18 cellular contexts compared by ENCODE assay signal in the genomic region with DNA sequence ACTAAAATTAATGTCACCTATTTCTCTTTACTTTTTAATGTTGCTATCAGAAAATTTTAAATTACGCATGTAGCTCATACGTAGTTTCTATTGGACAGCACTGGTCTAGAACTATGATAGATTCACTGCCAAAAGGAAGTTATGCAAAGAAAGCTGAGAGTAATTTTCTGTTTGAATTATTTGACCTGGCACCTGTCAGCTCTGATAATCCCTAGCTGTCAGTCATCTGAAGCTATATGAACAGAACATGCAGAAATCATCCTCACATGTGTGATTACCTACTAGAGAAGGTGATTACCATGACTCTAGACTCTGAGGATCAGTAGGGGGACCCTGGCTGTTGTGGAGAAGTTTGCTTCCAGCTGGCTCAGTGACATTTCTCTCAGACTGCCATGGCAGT. TPM values are rescaled to one million over a fixed set of nuclear protein-coding genes. Genes with fewer than 3 reads are reported as not detected.
DNase-seq lines count a peak whose midpoint lies in the region; ATAC-seq, FAIRE-seq and TF ChIP-seq lines count a peak whose summit lies in the region.
"Had no signal": no experiment of that assay in that cellular context is flagged by ENCODE, and none has a peak within 500 bp of the region (broad histone marks: within the 10 kb centered on the region; RNA-seq: fewer than 3 reads in every experiment).

No MANE protein-coding gene starts in this region.

- peaks cover 14% of the 10 kb centered on the region for H3K4me1 ChIP-seq in HepG2 (ENCODE audit: insufficient read depth, low read length)
- H3K4me1 ChIP-seq in right lobe of liver, result peaks cover 0 to 3% (median 0%) of the 10 kb centered on the region in 4 donors
- H3K4me1 ChIP-seq in Karpas-422 (ENCODE audit: low read length), result no peaks in the 10 kb centered on the region
- no peaks in the 10 kb centered on the region; a peak in 2 of 5 replicates for H3K4me1 ChIP-seq in K562 (replicated peaks in 1 of 2; ENCODE audit: control insufficient read depth in 2 of 2, insufficient read depth in 2 of 2, low read length in 2 of 2)
- H3K4me1 ChIP-seq: BLaER1 treated with 17β-estradiol and CSF1 and Interleukin-3, amounts not matched to agents 10 nM and 100 nM had no signal

- no peaks in the 10 kb centered on the region for H3K9me1 ChIP-seq in K562 (ENCODE audit: control insufficient read depth, insufficient read depth, low read length)

- TF ChIP-seq RAD21 in HepG2 (CRISPR knock-in tag; IDR thresholded peaks at IDR 0.05) (no peak), K562 (CRISPR knock-in tag; conservative IDR thresholded peaks at IDR 0.05 in 1 of 2, IDR thresholded peaks at IDR 0.05 in 1 of 2) (no peak)

- CTCF ChIA-PET in HepG2 (lab: Yijun Ruan, JAX; ENCODE audit: low intra/inter-chr PET ratio, low total read pairs) (interaction anchor here (2.9 kb wide), 1 partner anchor 80 kb away, joined by 18 read pairs; no protein-coding TSS in a partner anchor), K562 (lab: Yijun Ruan, JAX; ENCODE audit: low intra/inter-chr PET ratio) (interaction anchor here (1.0 to 4.2 kb wide), 2 partner anchors 58 to 79 kb away, joined by 3 to 32 read pairs; no protein-coding TSS in a partner anchor)

- H3K79me2 ChIP-seq in HepG2 (ENCODE audit: insufficient read depth, low read length) (no peaks in the 10 kb centered on the region), Karpas-422 (ENCODE audit: low read length) (no peaks in the 10 kb centered on the region), K562 (ENCODE audit: control insufficient read depth, insufficient read depth, low read length) (no peaks in the 10 kb centered on the region; the same call in 2 of the 3 replicates)

- no peak for TF ChIP-seq POLR2A in HepG2 (IDR thresholded peaks at IDR 0.05; ENCODE audit: insufficient read depth in 1 of 2, low read depth in 2 of 2, low read length in 2 of 2)
- TF ChIP-seq POLR2A in right lobe of liver (IDR thresholded peaks at IDR 0.05), result no peak
- TF ChIP-seq POLR2A in K562 (conservative IDR thresholded peaks at IDR 0.05), result no peak

- peaks cover 7% of the 10 kb centered on the region; the same call in 1 of the 2 replicates for H4K20me1 ChIP-seq in HepG2 (ENCODE audit: insufficient read depth, low read length)
- H4K20me1 ChIP-seq in Karpas-422 (ENCODE audit: insufficient read depth, low read depth, low read length), result no peaks in the 10 kb centered on the region
- no peaks in the 10 kb centered on the region for H4K20me1 ChIP-seq in K562 (replicated peaks; ENCODE audit: control insufficient read depth, insufficient read depth, low read length)
- H4K20me1 ChIP-seq: BLaER1 treated with 17β-estradiol and CSF1 and Interleukin-3, amounts not matched to agents 10 nM and 100 nM had no signal

- no peak for FAIRE-seq in HepG2 (lab: Jason Lieb, UNC)
- no peak for FAIRE-seq in K562 (lab: Jason Lieb, UNC)
- FAIRE-seq: GM12892, H54, HTR-8/SVneo had no signal

- TF ChIP-seq EP300 in HepG2 (IDR thresholded peaks at IDR 0.05; ENCODE audit: low read depth in 2 of 2, low read length in 2 of 2) (no peak), HepG2 (CRISPR knock-in tag; IDR thresholded peaks at IDR 0.05; ENCODE audit: borderline replicate concordance) (no peak), K562 (IDR thresholded peaks at IDR 0.05; ENCODE audit: low read length) (no peak)

- H3K9me3 ChIP-seq in HepG2 (ENCODE audit: low read length) (no peaks in the 10 kb centered on the region), right lobe of liver (no peaks in the 10 kb centered on the region), Karpas-422 (ENCODE audit: low read length) (no peaks in the 10 kb centered on the region), K562 (replicated peaks; ENCODE audit: control insufficient read depth, insufficient read depth, low read depth, low read length) (no peaks in the 10 kb centered on the region)
- H3K9me3 ChIP-seq: BLaER1 treated with 17β-estradiol and CSF1 and Interleukin-3, amounts not matched to agents 10 nM and 100 nM had no signal

- H3K9ac ChIP-seq in HepG2 (ENCODE audit: insufficient read depth, low read depth, low read length) (no peak overlapping the region), Karpas-422 (ENCODE audit: low read length) (no peak overlapping the region), K562 (ENCODE audit: insufficient read depth in 1 of 2, low read depth in 2 of 2, low read length in 2 of 2) (no peak overlapping the region)
- H3K9ac ChIP-seq: BLaER1 treated with 17β-estradiol and CSF1 and Interleukin-3, amounts not matched to agents 10 nM and 100 nM; GM23248 had no signal

- TF ChIP-seq CTCF in HepG2 (CRISPR knock-in tag; IDR thresholded peaks at IDR 0.05) (no peak), right lobe of liver (IDR thresholded peaks at IDR 0.05) (no peak), K562 (IDR thresholded peaks at IDR 0.05 in 2 of 3, conservative IDR thresholded peaks at IDR 0.05 in 1 of 3; ENCODE audit: insufficient read depth in 2 of 3, low read depth in 1 of 3, low read length in 3 of 3) (no peak)

- DNase-seq in HepG2 (ENCODE audit: low spot score) (no peak), right lobe of liver (no peak), Karpas-422 (peak; percentile 31), K562 (ENCODE audit: extremely low read depth in 1 of 4, low spot score in 3 of 4) (no peak), H7 (no peak), LoVo (ENCODE audit: low spot score) (no peak)
- DNase-seq: CD4-positive, CD25-positive, alpha-beta regulatory T cell; COR-L47; GDM1; HFFc6 had no signal

- H3K4me3 ChIP-seq in HepG2 (replicated peaks in 1 of 3; ENCODE audit: insufficient read depth in 1 of 3, low read depth in 2 of 3, low read length in 3 of 3) (no peak overlapping the region), right lobe of liver (no peak overlapping the region), Karpas-422 (ENCODE audit: low read length) (no peak overlapping the region), K562 (no peak overlapping the region), H7 (ENCODE audit: insufficient read depth, low read depth, low read length) (no peak overlapping the region)
- H3K4me3 ChIP-seq: BLaER1 treated with 17β-estradiol and CSF1 and Interleukin-3, amounts not matched to agents 10 nM and 100 nM; GM23248 had no signal

- H2AFZ ChIP-seq in HepG2 (ENCODE audit: low read length) (no peak overlapping the region), Karpas-422 (ENCODE audit: low read length) (no peak overlapping the region), K562 (ENCODE audit: low read depth, low read length) (no peak overlapping the region)

- WGBS in HepG2 (ENCODE audit: low lambda C conversion rate), result 64% methylated on average over 2 of the region's 2 CpGs
- WGBS in right lobe of liver (ENCODE audit: insufficient coverage, low coverage, low lambda C conversion rate, missing lambda C conversion rate), result 56% methylated on average over 2 of the region's 2 CpGs
- whole genome bisulfite sequencing in K562 (ENCODE audit: insufficient coverage, low coverage, missing lambda C conversion rate), result 4% methylated on average over 2 of the region's 2 CpGs

- ATAC-seq in HepG2, result no peak
- no peak for ATAC-seq in right lobe of liver
- no peak for ATAC-seq in K562
- no peak for ATAC-seq in HG03354 (IDR thresholded peaks at IDR 0.05; ENCODE audit: poor library complexity, severe bottlenecking, unreplicated experiment)

- POLR2A ChIA-PET in HepG2 (lab: Yijun Ruan, JAX) (no interaction called here), K562 (lab: Yijun Ruan, JAX) (no interaction called here)

- H3K27ac ChIP-seq in HepG2 (ENCODE audit: extremely low read length, insufficient read depth, low read length) (peak overlapping the region; percentile 23), right lobe of liver (peak overlapping the region in 1 of 3 donors; percentile 44), Karpas-422 (ENCODE audit: low read length) (no peak overlapping the region), K562 (ENCODE audit: extremely low read depth, low read depth, low read length) (no peak overlapping the region)
- H3K27ac ChIP-seq: BLaER1 treated with 17β-estradiol and CSF1 and Interleukin-3, amounts not matched to agents 10 nM and 100 nM; GM23248 had no signal

- H3K4me2 ChIP-seq in HepG2 (ENCODE audit: low read depth, low read length) (no peak overlapping the region), Karpas-422 (ENCODE audit: low read depth, low read length, poor library complexity, severe bottlenecking) (no peak overlapping the region), K562 (ENCODE audit: insufficient read depth, low read length) (no peak overlapping the region)
- H3K4me2 ChIP-seq: BLaER1 treated with 17β-estradiol and CSF1 and Interleukin-3, amounts not matched to agents 10 nM and 100 nM had no signal

- intact Hi-C loops in HepG2 (cut with micrococcal nuclease; ENCODE audit: unreplicated experiment) (no loop called here), right lobe of liver (cut with DNase I) (loop anchor here (10.0 kb wide), 2 partner anchors 71 to 81 kb away; no protein-coding TSS in a partner anchor), K562 (cut with micrococcal nuclease) (loop anchor here (5.0 to 10.0 kb wide), 4 partner anchors 58 to 1101 kb away; partner anchors contain the start of genes ATP1B1, BLZF1, NME7 and SLC19A2)

- BruUV-seq in HepG2 (replicated peaks; lab: Mats Ljungman, UMichigan) (no TSS peak), K562 (replicated peaks; lab: Mats Ljungman, UMichigan) (no TSS peak)

- H3K9me2 ChIP-seq in Karpas-422 (replicated peaks; ENCODE audit: insufficient read depth, low read length), result no peaks in the 10 kb centered on the region

- H3K27me3 ChIP-seq in HepG2 (ENCODE audit: control insufficient read depth in 1 of 2, insufficient read depth in 2 of 2, low read length in 2 of 2), result no peaks in the 10 kb centered on the region
- no peaks in the 10 kb centered on the region for H3K27me3 ChIP-seq in right lobe of liver
- H3K27me3 ChIP-seq in Karpas-422 (ENCODE audit: low read length), result no peaks in the 10 kb centered on the region
- H3K27me3 ChIP-seq in K562 (ENCODE audit: control insufficient read depth in 2 of 2, insufficient read depth in 2 of 2, low read length in 2 of 2), result 0 out of 5 replicates have a peak, but pooled peaks cover 0 to 2% of the 10 kb centered on the region in 2 experiments
- H3K27me3 ChIP-seq in H7 (ENCODE audit: control insufficient read depth, insufficient read depth, low read length), result no peaks in the 10 kb centered on the region; the same call in 1 of the 2 replicates
- H3K27me3 ChIP-seq: BLaER1 treated with 17β-estradiol and CSF1 and Interleukin-3, amounts not matched to agents 10 nM and 100 nM had no signal

- in situ Hi-C loops in HepG2 (cut with HindIII; ENCODE audit: extremely low pct_ligation_motif_present, low pct_unique_long_range_greater_than_20kb), result no loop called here
- in situ Hi-C loops in K562 (cut with MboI), result no loop called here

- H3K36me3 ChIP-seq in HepG2 (replicated peaks in 1 of 2; ENCODE audit: control insufficient read depth in 1 of 2, insufficient read depth in 2 of 2, low read length in 2 of 2) (peaks cover 27 to 84% of the 10 kb centered on the region in 2 experiments), right lobe of liver (peaks cover 0 to 83% (median 35%) of the 10 kb centered on the region in 4 donors), Karpas-422 (ENCODE audit: insufficient read depth, low read length) (no peaks in the 10 kb centered on the region), K562 (ENCODE audit: control insufficient read depth, insufficient read depth, low read length) (no peaks in the 10 kb centered on the region), H7 (replicated peaks; ENCODE audit: control insufficient read depth, insufficient read depth, low read length) (no peaks in the 10 kb centered on the region)
- H3K36me3 ChIP-seq: BLaER1 treated with 17β-estradiol and CSF1 and Interleukin-3, amounts not matched to agents 10 nM and 100 nM had no signal

RNA-seq across cellular contexts. Expression of gene F5, which starts 40.8 kb away (rescaled TPM):
- total RNA-seq in HepG2 (2016; rRNA removed; fragmentation: Illumina TruSeq; extraction: Trizol) (38.3 and 38.5 TPM in 2 replicates), right lobe of liver (100 to 1,000 TPM; 110 to 279 (median 175) TPM), K562 (2014; rRNA removed) (not detected in 2 replicates), K562 (2014; rRNA removed; fragmentation: Illumina TruSeq; extraction: Trizol) (not detected in 2 replicates), K562 (2015; rRNA removed; fragmentation: Illumina TruSeq; extraction: Trizol) (not detected in 2 replicates), K562 (2021) (0.07 and 0.13 TPM in 2 replicates)
- 6.6 and 9.4 TPM in 2 replicates for total RNA-seq in HepG2 (2016; cell fraction: cytosol; rRNA removed; fragmentation: Illumina TruSeq; extraction: Trizol; ENCODE audit: low read depth)
- 33.8 and 35.2 TPM in 2 replicates for total RNA-seq in HepG2 (2016; cell fraction: insoluble cytoplasmic fraction; rRNA removed; fragmentation: Illumina TruSeq; extraction: Trizol)
- 11.9 and 15.3 TPM in 2 replicates for total RNA-seq in HepG2 (2016; cell fraction: membrane; rRNA removed; fragmentation: Illumina TruSeq; extraction: Trizol)
- total RNA-seq in HepG2 (2016; cell fraction: nucleus; rRNA removed; fragmentation: Illumina TruSeq; extraction: Trizol), result 102 and 119 TPM in 2 replicates
- polyA plus RNA-seq in HepG2 (2011; rRNA removed) (64.0 and 65.5 TPM in 2 replicates), K562 (2011; rRNA removed) (not detected in 2 replicates), K562 (2014; fragmentation: Illumina TruSeq; extraction: Trizol) (not detected in 2 replicates), K562 (2014; fragmentation: Nextera tagmentation; extraction: Ambion mirVana) (not detected), K562 (2014; rRNA removed) (0.03 TPM in 1 of 2 replicates, not detected in the other)
- 20.1 and 37.4 TPM in 2 replicates for polyA plus RNA-seq in HepG2 (2011; cell fraction: cytosol; rRNA removed)
- 61.3 and 88.6 TPM in 2 replicates for polyA plus RNA-seq in HepG2 (2011; cell fraction: nucleus; rRNA removed)
- 145 and 175 TPM in 2 replicates for polyA plus RNA-seq in HepG2 (2012)
- 5.8 and 7.1 TPM in 2 replicates for polyA plus RNA-seq in HepG2 (2016; cell fraction: cytosol; fragmentation: Illumina TruSeq; extraction: Trizol; ENCODE audit: low read depth)
- polyA plus RNA-seq in HepG2 (2016; cell fraction: insoluble cytoplasmic fraction; fragmentation: Illumina TruSeq; extraction: Trizol; ENCODE audit: low read depth), result 50.8 and 58.7 TPM in 2 replicates
- 13.1 and 13.9 TPM in 2 replicates for polyA plus RNA-seq in HepG2 (2016; cell fraction: membrane; fragmentation: Illumina TruSeq; extraction: Trizol; ENCODE audit: low read depth)
- polyA plus RNA-seq in HepG2 (2016; cell fraction: nucleus; fragmentation: Illumina TruSeq; extraction: Trizol; ENCODE audit: insufficient read depth, low read depth), result 177 and 188 TPM in 2 replicates
- polyA minus RNA-seq in HepG2 (2011; rRNA and poly(A)+ RNA removed; ENCODE audit: low replicate concordance), result 0.02 and 35.4 TPM in 2 replicates
- polyA minus RNA-seq in HepG2 (2011; cell fraction: cytosol; rRNA and poly(A)+ RNA removed), result 46.0 and 76.1 TPM in 2 replicates
- 133 and 175 TPM in 2 replicates for polyA minus RNA-seq in HepG2 (2011; cell fraction: nucleus; rRNA and poly(A)+ RNA removed)
- not detected in 2 replicates for total RNA-seq in Karpas-422 (2014; rRNA removed; shearing (Covaris generic); ENCODE audit: low replicate concordance)
- not detected in 2 replicates for total RNA-seq in K562 (2011; cell fraction: chromatin; rRNA removed; ENCODE audit: low replicate concordance)
- not detected in 2 replicates for total RNA-seq in K562 (2011; cell fraction: nucleolus; rRNA removed)
- total RNA-seq in K562 (2011; cell fraction: nucleoplasm; rRNA removed), result not detected in 2 replicates
- polyA plus RNA-seq in K562 (2011; cell fraction: cytosol; rRNA removed), result not detected in 2 replicates
- polyA plus RNA-seq in K562 (2011; cell fraction: nucleus; rRNA removed), result not detected in 2 replicates
- not detected in 2 replicates for polyA plus RNA-seq in K562 (2012)
- polyA minus RNA-seq in K562 (2011; rRNA and poly(A)+ RNA removed), result not detected in 2 replicates
- 0.27 TPM in 1 of 2 replicates, not detected in the other for polyA minus RNA-seq in K562 (2011; cell fraction: cytosol; rRNA and poly(A)+ RNA removed)
- not detected in 2 replicates for polyA minus RNA-seq in K562 (2011; cell fraction: nucleus; rRNA and poly(A)+ RNA removed)
- total RNA-seq in H7 (2014; rRNA removed; shearing (Covaris generic)), result not detected in 2 replicates
- total RNA-seq: A172, Daoy, GM23248, HFFc6 had no signal
- polyA plus RNA-seq: GM23248 had no signal

RNA-seq across cellular contexts. Expression of gene SLC19A2, which starts 59.7 kb away (rescaled TPM):
- total RNA-seq in HepG2 (2016; rRNA removed; fragmentation: Illumina TruSeq; extraction: Trizol) (19.1 and 30.4 TPM in 2 replicates), right lobe of liver (10 to 100 TPM in 1 of 6 experiments, 1 to 10 TPM in 5; 7.1 to 12.7 (median 8.1) TPM), K562 (2014; rRNA removed) (14.4 and 18.4 TPM in 2 replicates), K562 (2014; rRNA removed; fragmentation: Illumina TruSeq; extraction: Trizol) (28.9 and 30.9 TPM in 2 replicates), K562 (2015; rRNA removed; fragmentation: Illumina TruSeq; extraction: Trizol) (17.9 and 19.5 TPM in 2 replicates), K562 (2021) (18.0 TPM in 2 replicates)
- total RNA-seq in HepG2 (2016; cell fraction: cytosol; rRNA removed; fragmentation: Illumina TruSeq; extraction: Trizol; ENCODE audit: low read depth), result 3.8 and 5.2 TPM in 2 replicates
- 20.0 and 30.2 TPM in 2 replicates for total RNA-seq in HepG2 (2016; cell fraction: insoluble cytoplasmic fraction; rRNA removed; fragmentation: Illumina TruSeq; extraction: Trizol)
- total RNA-seq in HepG2 (2016; cell fraction: membrane; rRNA removed; fragmentation: Illumina TruSeq; extraction: Trizol), result 10.5 and 14.2 TPM in 2 replicates
- total RNA-seq in HepG2 (2016; cell fraction: nucleus; rRNA removed; fragmentation: Illumina TruSeq; extraction: Trizol), result 42.1 and 44.8 TPM in 2 replicates
- polyA plus RNA-seq in HepG2 (2011; rRNA removed) (51.2 and 56.0 TPM in 2 replicates), K562 (2011; rRNA removed) (37.9 and 42.8 TPM in 2 replicates), K562 (2014; fragmentation: Illumina TruSeq; extraction: Trizol) (17.6 and 20.0 TPM in 2 replicates), K562 (2014; fragmentation: Nextera tagmentation; extraction: Ambion mirVana) (1 to 10 TPM; 7.4 to 8.9 TPM), K562 (2014; rRNA removed) (19.2 and 19.4 TPM in 2 replicates)
- 32.0 and 44.1 TPM in 2 replicates for polyA plus RNA-seq in HepG2 (2011; cell fraction: cytosol; rRNA removed)
- 29.6 and 34.0 TPM in 2 replicates for polyA plus RNA-seq in HepG2 (2011; cell fraction: nucleus; rRNA removed)
- polyA plus RNA-seq in HepG2 (2012), result 36.6 and 42.7 TPM in 2 replicates
- polyA plus RNA-seq in HepG2 (2016; cell fraction: cytosol; fragmentation: Illumina TruSeq; extraction: Trizol; ENCODE audit: low read depth), result 1.4 TPM in 2 replicates
- 18.6 and 19.7 TPM in 2 replicates for polyA plus RNA-seq in HepG2 (2016; cell fraction: insoluble cytoplasmic fraction; fragmentation: Illumina TruSeq; extraction: Trizol; ENCODE audit: low read depth)
- 4.9 and 6.2 TPM in 2 replicates for polyA plus RNA-seq in HepG2 (2016; cell fraction: membrane; fragmentation: Illumina TruSeq; extraction: Trizol; ENCODE audit: low read depth)
- polyA plus RNA-seq in HepG2 (2016; cell fraction: nucleus; fragmentation: Illumina TruSeq; extraction: Trizol; ENCODE audit: insufficient read depth, low read depth), result 62.4 and 64.4 TPM in 2 replicates
- polyA minus RNA-seq in HepG2 (2011; rRNA and poly(A)+ RNA removed; ENCODE audit: low replicate concordance), result 66.6 and 122 TPM in 2 replicates
- 49.6 and 53.0 TPM in 2 replicates for polyA minus RNA-seq in HepG2 (2011; cell fraction: cytosol; rRNA and poly(A)+ RNA removed)
- 69.3 and 81.4 TPM in 2 replicates for polyA minus RNA-seq in HepG2 (2011; cell fraction: nucleus; rRNA and poly(A)+ RNA removed)
- total RNA-seq in Karpas-422 (2014; rRNA removed; shearing (Covaris generic); ENCODE audit: low replicate concordance), result 0.32 and 2.3 TPM in 2 replicates
- total RNA-seq in K562 (2011; cell fraction: chromatin; rRNA removed; ENCODE audit: low replicate concordance), result 42.9 and 68.7 TPM in 2 replicates
- total RNA-seq in K562 (2011; cell fraction: nucleolus; rRNA removed), result 38.0 and 48.8 TPM in 2 replicates
- 58.8 and 72.3 TPM in 2 replicates for total RNA-seq in K562 (2011; cell fraction: nucleoplasm; rRNA removed)
- 24.1 and 28.5 TPM in 2 replicates for polyA plus RNA-seq in K562 (2011; cell fraction: cytosol; rRNA removed)
- polyA plus RNA-seq in K562 (2011; cell fraction: nucleus; rRNA removed), result 31.4 and 36.6 TPM in 2 replicates
- 9.8 TPM in 2 replicates for polyA plus RNA-seq in K562 (2012)
- polyA minus RNA-seq in K562 (2011; rRNA and poly(A)+ RNA removed), result 47.3 and 49.6 TPM in 2 replicates
- polyA minus RNA-seq in K562 (2011; cell fraction: cytosol; rRNA and poly(A)+ RNA removed), result 15.4 and 19.0 TPM in 2 replicates
- polyA minus RNA-seq in K562 (2011; cell fraction: nucleus; rRNA and poly(A)+ RNA removed), result 24.2 and 32.8 TPM in 2 replicates
- 28.9 and 34.8 TPM in 2 replicates for total RNA-seq in H7 (2014; rRNA removed; shearing (Covaris generic))
